In genomic region chr3:38487323-38487722, GRCh38 we compare ENCODE assay signal across 1 cellular context.
TF ChIP-seq lines count a peak whose summit lies in the region.

No MANE protein-coding gene starts in this region.

TF ChIP-seq in GM12878, 131 proteins besides CTCF, POLR2A, EP300 and RAD21:
- TF ChIP-seq, protein P1, sequence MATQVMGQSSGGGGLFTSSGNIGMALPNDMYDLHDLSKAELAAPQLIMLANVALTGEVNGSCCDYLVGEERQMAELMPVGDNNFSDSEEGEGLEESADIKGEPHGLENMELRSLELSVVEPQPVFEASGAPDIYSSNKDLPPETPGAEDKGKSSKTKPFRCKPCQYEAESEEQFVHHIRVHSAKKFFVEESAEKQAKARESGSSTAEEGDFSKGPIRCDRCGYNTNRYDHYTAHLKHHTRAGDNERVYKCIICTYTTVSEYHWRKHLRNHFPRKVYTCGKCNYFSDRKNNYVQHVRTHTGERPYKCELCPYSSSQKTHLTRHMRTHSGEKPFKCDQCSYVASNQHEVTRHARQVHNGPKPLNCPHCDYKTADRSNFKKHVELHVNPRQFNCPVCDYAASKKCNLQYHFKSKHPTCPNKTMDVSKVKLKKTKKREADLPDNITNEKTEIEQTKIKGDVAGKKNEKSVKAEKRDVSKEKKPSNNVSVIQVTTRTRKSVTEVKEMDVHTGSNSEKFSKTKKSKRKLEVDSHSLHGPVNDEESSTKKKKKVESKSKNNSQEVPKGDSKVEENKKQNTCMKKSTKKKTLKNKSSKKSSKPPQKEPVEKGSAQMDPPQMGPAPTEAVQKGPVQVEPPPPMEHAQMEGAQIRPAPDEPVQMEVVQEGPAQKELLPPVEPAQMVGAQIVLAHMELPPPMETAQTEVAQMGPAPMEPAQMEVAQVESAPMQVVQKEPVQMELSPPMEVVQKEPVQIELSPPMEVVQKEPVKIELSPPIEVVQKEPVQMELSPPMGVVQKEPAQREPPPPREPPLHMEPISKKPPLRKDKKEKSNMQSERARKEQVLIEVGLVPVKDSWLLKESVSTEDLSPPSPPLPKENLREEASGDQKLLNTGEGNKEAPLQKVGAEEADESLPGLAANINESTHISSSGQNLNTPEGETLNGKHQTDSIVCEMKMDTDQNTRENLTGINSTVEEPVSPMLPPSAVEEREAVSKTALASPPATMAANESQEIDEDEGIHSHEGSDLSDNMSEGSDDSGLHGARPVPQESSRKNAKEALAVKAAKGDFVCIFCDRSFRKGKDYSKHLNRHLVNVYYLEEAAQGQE (IDR thresholded peaks at IDR 0.05; ENCODE audit: low read depth, low read length), result no peak
- no peak for TF ChIP-seq SUPT20H (IDR thresholded peaks at IDR 0.05; ENCODE audit: borderline replicate concordance, control insufficient read depth, low read depth, low read length)
- TF ChIP-seq LARP7 (IDR thresholded peaks at IDR 0.05), result no peak
- TF ChIP-seq SMAD1 (IDR thresholded peaks at IDR 0.05; ENCODE audit: low read depth, partially characterized antibody), result no peak
- no peak for TF ChIP-seq MTA3 (IDR thresholded peaks at IDR 0.05; ENCODE audit: borderline replicate concordance, low read length)
- no peak for TF ChIP-seq ZBED1 (IDR thresholded peaks at IDR 0.05; ENCODE audit: borderline replicate concordance)
- TF ChIP-seq TCF3 (IDR thresholded peaks at IDR 0.05; ENCODE audit: borderline replicate concordance, insufficient read depth, low read depth, low read length), result no peak
- TF ChIP-seq BHLHE40 (IDR thresholded peaks at IDR 0.05; ENCODE audit: borderline replicate concordance in 1 of 2, low read depth in 2 of 2, low read length in 1 of 2), result no peak
- no peak for TF ChIP-seq SREBF2 (IDR thresholded peaks at IDR 0.05; ENCODE audit: low read length)
- no peak for TF ChIP-seq FOS (IDR thresholded peaks at IDR 0.05; ENCODE audit: borderline replicate concordance, extremely low read depth, insufficient read length)
- TF ChIP-seq KAT2A (conservative IDR thresholded peaks at IDR 0.05; ENCODE audit: control insufficient read depth, low read depth, low read length), result no peak
- no peak for TF ChIP-seq PAX5 (IDR thresholded peaks at IDR 0.05; ENCODE audit: borderline replicate concordance, low read depth, low read length)
- no peak for TF ChIP-seq POU2F2 (IDR thresholded peaks at IDR 0.05; ENCODE audit: borderline replicate concordance, low read depth, low read length)
- TF ChIP-seq HCFC1 (IDR thresholded peaks at IDR 0.05; ENCODE audit: low read length), result no peak
- no peak for TF ChIP-seq KLF5 (IDR thresholded peaks at IDR 0.05; ENCODE audit: partially characterized antibody)
- TF ChIP-seq, protein P2, sequence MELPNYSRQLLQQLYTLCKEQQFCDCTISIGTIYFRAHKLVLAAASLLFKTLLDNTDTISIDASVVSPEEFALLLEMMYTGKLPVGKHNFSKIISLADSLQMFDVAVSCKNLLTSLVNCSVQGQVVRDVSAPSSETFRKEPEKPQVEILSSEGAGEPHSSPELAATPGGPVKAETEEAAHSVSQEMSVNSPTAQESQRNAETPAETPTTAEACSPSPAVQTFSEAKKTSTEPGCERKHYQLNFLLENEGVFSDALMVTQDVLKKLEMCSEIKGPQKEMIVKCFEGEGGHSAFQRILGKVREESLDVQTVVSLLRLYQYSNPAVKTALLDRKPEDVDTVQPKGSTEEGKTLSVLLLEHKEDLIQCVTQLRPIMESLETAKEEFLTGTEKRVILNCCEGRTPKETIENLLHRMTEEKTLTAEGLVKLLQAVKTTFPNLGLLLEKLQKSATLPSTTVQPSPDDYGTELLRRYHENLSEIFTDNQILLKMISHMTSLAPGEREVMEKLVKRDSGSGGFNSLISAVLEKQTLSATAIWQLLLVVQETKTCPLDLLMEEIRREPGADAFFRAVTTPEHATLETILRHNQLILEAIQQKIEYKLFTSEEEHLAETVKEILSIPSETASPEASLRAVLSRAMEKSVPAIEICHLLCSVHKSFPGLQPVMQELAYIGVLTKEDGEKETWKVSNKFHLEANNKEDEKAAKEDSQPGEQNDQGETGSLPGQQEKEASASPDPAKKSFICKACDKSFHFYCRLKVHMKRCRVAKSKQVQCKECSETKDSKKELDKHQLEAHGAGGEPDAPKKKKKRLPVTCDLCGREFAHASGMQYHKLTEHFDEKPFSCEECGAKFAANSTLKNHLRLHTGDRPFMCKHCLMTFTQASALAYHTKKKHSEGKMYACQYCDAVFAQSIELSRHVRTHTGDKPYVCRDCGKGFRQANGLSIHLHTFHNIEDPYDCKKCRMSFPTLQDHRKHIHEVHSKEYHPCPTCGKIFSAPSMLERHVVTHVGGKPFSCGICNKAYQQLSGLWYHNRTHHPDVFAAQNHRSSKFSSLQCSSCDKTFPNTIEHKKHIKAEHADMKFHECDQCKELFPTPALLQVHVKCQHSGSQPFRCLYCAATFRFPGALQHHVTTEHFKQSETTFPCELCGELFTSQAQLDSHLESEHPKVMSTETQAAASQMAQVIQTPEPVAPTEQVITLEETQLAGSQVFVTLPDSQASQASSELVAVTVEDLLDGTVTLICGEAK (IDR thresholded peaks at IDR 0.05; ENCODE audit: borderline replicate concordance), result no peak
- TF ChIP-seq, protein P3, sequence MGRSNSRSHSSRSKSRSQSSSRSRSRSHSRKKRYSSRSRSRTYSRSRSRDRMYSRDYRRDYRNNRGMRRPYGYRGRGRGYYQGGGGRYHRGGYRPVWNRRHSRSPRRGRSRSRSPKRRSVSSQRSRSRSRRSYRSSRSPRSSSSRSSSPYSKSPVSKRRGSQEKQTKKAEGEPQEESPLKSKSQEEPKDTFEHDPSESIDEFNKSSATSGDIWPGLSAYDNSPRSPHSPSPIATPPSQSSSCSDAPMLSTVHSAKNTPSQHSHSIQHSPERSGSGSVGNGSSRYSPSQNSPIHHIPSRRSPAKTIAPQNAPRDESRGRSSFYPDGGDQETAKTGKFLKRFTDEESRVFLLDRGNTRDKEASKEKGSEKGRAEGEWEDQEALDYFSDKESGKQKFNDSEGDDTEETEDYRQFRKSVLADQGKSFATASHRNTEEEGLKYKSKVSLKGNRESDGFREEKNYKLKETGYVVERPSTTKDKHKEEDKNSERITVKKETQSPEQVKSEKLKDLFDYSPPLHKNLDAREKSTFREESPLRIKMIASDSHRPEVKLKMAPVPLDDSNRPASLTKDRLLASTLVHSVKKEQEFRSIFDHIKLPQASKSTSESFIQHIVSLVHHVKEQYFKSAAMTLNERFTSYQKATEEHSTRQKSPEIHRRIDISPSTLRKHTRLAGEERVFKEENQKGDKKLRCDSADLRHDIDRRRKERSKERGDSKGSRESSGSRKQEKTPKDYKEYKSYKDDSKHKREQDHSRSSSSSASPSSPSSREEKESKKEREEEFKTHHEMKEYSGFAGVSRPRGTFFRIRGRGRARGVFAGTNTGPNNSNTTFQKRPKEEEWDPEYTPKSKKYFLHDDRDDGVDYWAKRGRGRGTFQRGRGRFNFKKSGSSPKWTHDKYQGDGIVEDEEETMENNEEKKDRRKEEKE (IDR thresholded peaks at IDR 0.05), result no peak
- TF ChIP-seq SREBF1 (IDR thresholded peaks at IDR 0.05; ENCODE audit: low read length), result no peak
- TF ChIP-seq TCF7 (IDR thresholded peaks at IDR 0.05; ENCODE audit: borderline replicate concordance), result no peak
